Comparison of ENCODE assay signal across 1 cellular context in the genomic region with DNA sequence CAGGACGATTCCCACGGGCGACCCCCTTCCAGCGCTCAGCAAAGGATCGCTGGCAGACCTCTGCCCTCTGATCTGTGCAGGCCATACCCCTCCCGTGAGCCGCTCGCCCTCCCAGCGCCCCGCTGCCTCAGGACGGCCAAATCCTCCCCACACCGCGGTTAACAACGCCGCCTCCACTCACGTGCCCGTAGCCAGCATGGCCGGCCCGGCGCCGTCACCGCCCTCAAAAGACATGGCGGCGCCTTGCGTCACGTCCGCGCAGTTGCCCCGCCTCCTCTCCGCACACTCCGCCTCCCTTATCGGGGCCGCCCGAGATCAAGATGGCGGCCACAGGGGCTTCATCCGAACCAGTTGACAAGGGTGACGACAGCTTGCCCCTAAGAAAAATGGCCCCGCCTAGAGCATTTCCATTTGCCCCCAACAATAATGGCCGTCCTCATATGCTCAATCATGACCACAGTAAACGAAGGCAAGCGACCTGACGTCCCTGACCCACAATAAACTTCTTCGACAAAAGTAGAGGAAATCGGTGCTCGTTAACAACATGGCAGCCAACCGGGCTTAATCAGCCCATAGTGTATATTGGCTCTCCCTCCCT.
TF ChIP-seq lines count a peak whose summit lies in the region.

No MANE protein-coding gene starts in this region.

TF ChIP-seq in endothelial cell of umbilical vein, 7 proteins besides CTCF, POLR2A, EP300 and RAD21:
- TF ChIP-seq JUN (IDR thresholded peaks at IDR 0.05; ENCODE audit: borderline replicate concordance, insufficient read depth, insufficient read length, low read depth), result no peak
- TF ChIP-seq MYC (IDR thresholded peaks at IDR 0.05; ENCODE audit: low read depth, low read length), result peak; percentile 56
- TF ChIP-seq POLR2AphosphoS5 (IDR thresholded peaks at IDR 0.05; ENCODE audit: insufficient read depth, low read depth, low read length), result peak; percentile 22
